13 cellular contexts compared by ENCODE assay signal in genomic region chr14:30624132-30624423, GRCh38. TPM values are rescaled to one million over a fixed set of nuclear protein-coding genes. Genes with fewer than 3 reads are reported as not detected.
DNase-seq lines count a peak whose midpoint lies in the region; ATAC-seq, FAIRE-seq and TF ChIP-seq lines count a peak whose summit lies in the region.
"Had no signal": no experiment of that assay in that cellular context is flagged by ENCODE, and none has a peak within 500 bp of the region (broad histone marks: within the 10 kb centered on the region; RNA-seq: fewer than 3 reads in every experiment).

No MANE protein-coding gene starts in this region.

- dilution Hi-C loops in keratinocyte (cut with MboI; ENCODE audit: extremely low pct_ligation_motif_present, low sequenced_read_pairs) = no loop called here

- peaks cover 19% of the 10 kb centered on the region for H3K36me3 Mint-ChIP-seq in activated T-helper 1 cell treated with anti-CD3 and anti-CD28 coated beads, Interleukin-12 subunit alpha, Interleukin-12 subunit beta, Interleukin-2, Interleukin-4 antibody, amounts not matched to agents 30 ng/mL and 10 ng/mL and 1 ng/mL, durations not matched to agents 14 hours and 24 hours and 36 hours (ENCODE audit: low read depth)

- no peak overlapping the region for H3K27ac ChIP-seq in ACC112 (ENCODE audit: low read depth, low read length)
- no peak overlapping the region for H3K27ac ChIP-seq in DND-41 (ENCODE audit: low read length)
- no peak overlapping the region for H3K27ac ChIP-seq in keratinocyte (ENCODE audit: control insufficient read depth, insufficient read depth, low read length)
- no peak overlapping the region for H3K27ac ChIP-seq in left ventricle myocardium inferior (replicated peaks)
- H3K27ac ChIP-seq: epithelial cell of prostate, psoas muscle had no signal

- peaks cover 63% of the 10 kb centered on the region for H3K4me1 Mint-ChIP-seq in activated T-helper 1 cell treated with anti-CD3 and anti-CD28 coated beads, Interleukin-12 subunit alpha, Interleukin-12 subunit beta, Interleukin-2, Interleukin-4 antibody, amounts not matched to agents 30 ng/mL and 10 ng/mL and 1 ng/mL, durations not matched to agents 14 hours and 24 hours and 36 hours (ENCODE audit: low read depth)

- no peak for ATAC-seq in DND-41 (ENCODE audit: insufficient read depth, low read depth)
- ATAC-seq: psoas muscle had no signal

- in situ Hi-C loops in KBM-7 (cut with MboI; ENCODE audit: low pct_unique_long_range_greater_than_20kb, low sequenced_read_pairs) = no loop called here

- H3K27me3 ChIP-seq in ACC112 (ENCODE audit: insufficient read depth, low read length) (no peaks in the 10 kb centered on the region), DND-41 (ENCODE audit: insufficient read depth, low read length, poor library complexity) (no peaks in the 10 kb centered on the region), keratinocyte (ENCODE audit: control insufficient read depth, extremely low read depth, insufficient read depth, low read length) (no peaks in the 10 kb centered on the region), left ventricle myocardium inferior (ENCODE audit: low read depth) (no peaks in the 10 kb centered on the region)

- no peaks in the 10 kb centered on the region for H3K9me3 Mint-ChIP-seq in activated T-helper 1 cell treated with anti-CD3 and anti-CD28 coated beads, Interleukin-12 subunit alpha, Interleukin-12 subunit beta, Interleukin-2, Interleukin-4 antibody, amounts not matched to agents 30 ng/mL and 10 ng/mL and 1 ng/mL, durations not matched to agents 14 hours and 24 hours and 36 hours

- H2AFZ ChIP-seq in ACC112 (ENCODE audit: low read length, unreplicated experiment) = no peak overlapping the region
- H2AFZ ChIP-seq in DND-41 (ENCODE audit: low read depth, low read length) = no peak overlapping the region
- H2AFZ ChIP-seq in keratinocyte (ENCODE audit: control insufficient read depth, low read length) = no peak overlapping the region

- TF ChIP-seq CTCF in DND-41 (IDR thresholded peaks at IDR 0.05; ENCODE audit: borderline replicate concordance, extremely low read depth, low read length, poor library complexity, severe bottlenecking) (no peak), keratinocyte (optimal IDR thresholded peaks at IDR 0.05 in 1 of 3, IDR thresholded peaks at IDR 0.05 in 1 of 3, conservative IDR thresholded peaks at IDR 0.05 in 1 of 3; ENCODE audit: extremely low read depth in 1 of 3, insufficient read depth in 2 of 3, low read length in 3 of 3) (no peak), left ventricle myocardium inferior (IDR thresholded peaks at IDR 0.05; ENCODE audit: borderline replicate concordance) (no peak)

- H3K9ac ChIP-seq in DND-41 (ENCODE audit: low read depth, low read length) = peak overlapping the region; percentile 73; the same call in 1 of the 2 replicates
- H3K9ac ChIP-seq in keratinocyte (ENCODE audit: control insufficient read depth, extremely low read depth, insufficient read depth, low read length) = no peak overlapping the region

- H3K4me1 ChIP-seq in ACC112 (ENCODE audit: control insufficient read depth, insufficient read depth, low read length, unreplicated experiment) (peaks cover 35% of the 10 kb centered on the region), DND-41 (ENCODE audit: insufficient read depth, low read length) (peaks cover 41% of the 10 kb centered on the region), keratinocyte (ENCODE audit: control insufficient read depth, extremely low read depth, insufficient read depth, low read length) (peaks cover 20% of the 10 kb centered on the region), left ventricle myocardium inferior (peaks cover 59% of the 10 kb centered on the region)

- H3K9me1 ChIP-seq in keratinocyte (ENCODE audit: control insufficient read depth, extremely low read depth, insufficient read depth, low read length) = no peaks in the 10 kb centered on the region

- H3K4me3 Mint-ChIP-seq in activated T-helper 1 cell treated with anti-CD3 and anti-CD28 coated beads, Interleukin-12 subunit alpha, Interleukin-12 subunit beta, Interleukin-2, Interleukin-4 antibody, amounts not matched to agents 30 ng/mL and 10 ng/mL and 1 ng/mL, durations not matched to agents 14 hours and 24 hours and 36 hours = peak overlapping the region; percentile 75

- no peak overlapping the region for H3K27ac Mint-ChIP-seq in activated T-helper 1 cell treated with anti-CD3 and anti-CD28 coated beads, Interleukin-12 subunit alpha, Interleukin-12 subunit beta, Interleukin-2, Interleukin-4 antibody, amounts not matched to agents 30 ng/mL and 10 ng/mL and 1 ng/mL, durations not matched to agents 14 hours and 24 hours and 36 hours

- peak overlapping the region; percentile 85 for H3K4me2 ChIP-seq in DND-41 (ENCODE audit: insufficient read depth, low read length)
- H3K4me2 ChIP-seq in keratinocyte (ENCODE audit: control insufficient read depth, extremely low read depth, insufficient read depth, low read depth, low read length) = peak overlapping the region; percentile 95

- H4K20me1 ChIP-seq in DND-41 (ENCODE audit: insufficient read depth, low read length) (peaks cover 6% of the 10 kb centered on the region; the same call in 1 of the 2 replicates), keratinocyte (ENCODE audit: control insufficient read depth, extremely low read depth, insufficient read depth, low read length) (no peaks in the 10 kb centered on the region)

- FAIRE-seq in keratinocyte (lab: Jason Lieb, UNC) = no peak

- no peaks in the 10 kb centered on the region for H3K27me3 Mint-ChIP-seq in activated T-helper 1 cell treated with anti-CD3 and anti-CD28 coated beads, Interleukin-12 subunit alpha, Interleukin-12 subunit beta, Interleukin-2, Interleukin-4 antibody, amounts not matched to agents 30 ng/mL and 10 ng/mL and 1 ng/mL, durations not matched to agents 14 hours and 24 hours and 36 hours (ENCODE audit: insufficient read depth)

- peak overlapping the region; percentile 87 for H3K4me3 ChIP-seq in ACC112 (ENCODE audit: low read depth, low read length)
- peak overlapping the region in 1 of 2 experiments; percentile 88; a peak in 1 of 4 replicates for H3K4me3 ChIP-seq in DND-41 (ENCODE audit: low read depth in 1 of 2, low read length in 2 of 2)
- H3K4me3 ChIP-seq in keratinocyte (ENCODE audit: control insufficient read depth in 2 of 3, extremely low read depth in 1 of 3, insufficient read depth in 2 of 3, low read depth in 1 of 3, low read length in 3 of 3) = no peak overlapping the region
- H3K4me3 ChIP-seq in left ventricle myocardium inferior = no peak overlapping the region

- H3K36me3 ChIP-seq in ACC112 (ENCODE audit: insufficient read depth, low read length) (peaks cover 17% of the 10 kb centered on the region; the same call in 1 of the 2 replicates), DND-41 (ENCODE audit: insufficient read depth, low read length) (no peaks in the 10 kb centered on the region), keratinocyte (ENCODE audit: control insufficient read depth in 2 of 2, extremely low read depth in 1 of 2, insufficient read depth in 2 of 2, low read length in 2 of 2) (no peaks in the 10 kb centered on the region), left ventricle myocardium inferior (no peaks in the 10 kb centered on the region)

- DNase-seq in DND-41 (no peak), keratinocyte (ENCODE audit: low read depth, low spot score) (no peak), HCEC 1CT (no peak), KBM-7 (no peak), NCI-H2107 (lab: John Stamatoyannopoulos, UW) (no peak), left ventricle myocardium inferior (no peak)
- no peak for DNase-seq in activated T-helper 1 cell treated with anti-CD3 and anti-CD28 coated beads, Interleukin-12 subunit alpha, Interleukin-12 subunit beta, Interleukin-2, Interleukin-4 antibody, amounts not matched to agents 30 ng/mL and 10 ng/mL and 1 ng/mL, durations not matched to agents 14 hours and 24 hours and 36 hours (ENCODE audit: low spot score)
- DNase-seq: activated CD4-positive, CD25-positive, alpha-beta regulatory T cell treated with anti-CD3 and anti-CD28 coated beads, Interleukin-2, amount 50 U/mL, for 72 hours; COR-L47; NCI-H2029 treated with DMSO at 0.1 percent for 48 hours; psoas muscle had no signal

- H3K79me2 ChIP-seq in ACC112 (ENCODE audit: control insufficient read depth, insufficient read depth, low read length, unreplicated experiment) (peaks cover 67% of the 10 kb centered on the region), DND-41 (ENCODE audit: insufficient read depth, low read length) (peaks cover 64% of the 10 kb centered on the region), keratinocyte (ENCODE audit: control insufficient read depth, insufficient read depth, low read length) (peaks cover 61% of the 10 kb centered on the region)

- intact Hi-C loops in activated T-helper 1 cell treated with anti-CD3 and anti-CD28 coated beads, Interleukin-12 subunit alpha, Interleukin-12 subunit beta, Interleukin-2, Interleukin-4 antibody, amounts not matched to agents 30 ng/mL and 10 ng/mL and 1 ng/mL, durations not matched to agents 14 hours and 24 hours and 36 hours (cut with micrococcal nuclease) = loop anchor here (5.0 to 10.0 kb wide), 4 partner anchors 501 to 938 kb away; partner anchors contain the start of genes HECTD1 and NUBPL
- intact Hi-C loops in left ventricle myocardium inferior (cut with micrococcal nuclease) = no loop called here

- H3K9me3 ChIP-seq in DND-41 (ENCODE audit: insufficient read depth, low read length, severe bottlenecking) = no peaks in the 10 kb centered on the region
- no peaks in the 10 kb centered on the region for H3K9me3 ChIP-seq in keratinocyte (ENCODE audit: control insufficient read depth, low read depth, low read length)
- H3K9me3 ChIP-seq in left ventricle myocardium inferior (replicated peaks) = no peaks in the 10 kb centered on the region
- H3K9me3 ChIP-seq: psoas muscle had no signal

RNA-seq across cellular contexts. Expression of gene SCFD1, which starts 2.0 kb away (rescaled TPM):
- 73.1 and 77.3 TPM in 2 replicates for total RNA-seq in activated T-helper 1 cell treated with anti-CD3 and anti-CD28 coated beads, Interleukin-12 subunit alpha, Interleukin-12 subunit beta, Interleukin-2, Interleukin-4 antibody, amounts not matched to agents 30 ng/mL and 10 ng/mL and 1 ng/mL, durations not matched to agents 14 hours and 24 hours and 36 hours
- 42.9 to 100 TPM (median 59.1 TPM) in 3 replicates for polyA plus RNA-seq in keratinocyte
- polyA plus RNA-seq in keratinocyte (2011; ENCODE audit: low read depth) = 82.5 TPM
- 29.3 and 58.5 TPM in 2 replicates for polyA plus RNA-seq in keratinocyte (2011; cell fraction: cytosol; rRNA removed)
- polyA plus RNA-seq in keratinocyte (2011; cell fraction: nucleus; rRNA removed) = 52.6 and 77.2 TPM in 2 replicates
- 39.6 and 56.7 TPM in 2 replicates for polyA plus RNA-seq in keratinocyte (2012; ENCODE audit: low replicate concordance)
- polyA minus RNA-seq in keratinocyte = 10.2 to 99.2 TPM (median 39.7 TPM) in 3 replicates
- polyA minus RNA-seq in keratinocyte (2011; cell fraction: cytosol; rRNA and poly(A)+ RNA removed) = 37.6 TPM
- polyA minus RNA-seq in keratinocyte (2011; cell fraction: nucleus; rRNA and poly(A)+ RNA removed) = 81.8 and 153 TPM in 2 replicates
- 34.8 TPM for total RNA-seq in left ventricle myocardium inferior
